30 cellular contexts compared by ENCODE assay signal in the genomic region with DNA sequence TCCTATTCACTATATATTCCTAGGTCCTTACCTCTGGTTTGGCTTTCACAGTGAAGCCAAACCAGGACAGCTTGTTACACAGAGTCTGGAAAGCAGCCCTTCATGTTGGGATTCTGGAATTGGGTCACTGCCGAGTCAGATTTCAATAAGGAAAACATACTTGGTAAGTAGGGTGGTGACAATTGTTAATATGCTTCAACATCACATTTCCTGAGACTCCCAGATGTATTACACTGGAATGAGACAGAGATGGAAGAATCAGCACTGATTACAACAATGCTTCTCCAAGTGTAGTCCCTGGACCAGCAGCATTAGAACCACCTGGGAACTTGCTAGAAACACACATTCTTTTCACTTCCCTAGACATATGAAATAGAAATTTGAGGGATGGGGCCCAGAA.
"Had no signal": no experiment of that assay in that cellular context is flagged by ENCODE, and none has a peak within 500 bp of the region (broad histone marks: within the 10 kb centered on the region; RNA-seq: fewer than 3 reads in every experiment).

No MANE protein-coding gene starts in this region.

- FAIRE-seq: bronchial epithelial cell, small intestine had no signal

- H3K9me3 Mint-ChIP-seq: dendritic cell treated with granulocyte-macrophage colony-stimulating factor and Interleukin-4, amounts not matched to agents 40 ng/mL and 50 ng/mL, for 4 days; endodermal cell; stimulated activated naive CD8-positive, alpha-beta T cell treated with anti-CD3 and anti-CD28 coated beads, Interleukin-15, Interleukin-2, amounts not matched to agents 100 ng/mL and 50 ng/mL, for 24 hours; T-helper 2 cell treated with Interferon-gamma antibody and Interleukin-4, amounts not matched to agents 5 μg/mL and 100 μg/mL, for 36 hours had no signal

- H3K4me1 Mint-ChIP-seq: activated CD4-positive, alpha-beta T cell treated with anti-CD3 and anti-CD28 coated beads for 36 hours; central memory CD8-positive, alpha-beta T cell; endodermal cell; naive thymus-derived CD4-positive, alpha-beta T cell; stimulated activated effector memory CD8-positive, alpha-beta T cell treated with anti-CD3 and anti-CD28 coated beads, Interleukin-12 subunit alpha, Interleukin-12 subunit beta, amount 100 ng/mL, for 72 hours; T-cell had no signal

- ATAC-seq: activated CD4-positive, alpha-beta T cell treated with anti-CD3 and anti-CD28 coated beads for 36 hours; activated naive CD4-positive, alpha-beta T cell treated with anti-CD3 and anti-CD28 coated beads, Interleukin-2, amount 50 U/mL, for 72 hours; activated T-cell treated with anti-CD3 and anti-CD28 coated beads, Interleukin-2, amount 50 U/mL, for 72 hours; esophagus mucosa; left lobe of liver; naive thymus-derived CD4-positive, alpha-beta T cell; stimulated activated effector memory CD8-positive, alpha-beta T cell treated with anti-CD3 and anti-CD28 coated beads, Interleukin-12 subunit alpha, Interleukin-12 subunit beta, amount 100 ng/mL, for 72 hours; T-cell had no signal

- H3K9me3 ChIP-seq: ovary, sigmoid colon, thyroid gland, upper lobe of left lung, vagina had no signal

- H3K36me3 ChIP-seq: ovary, sigmoid colon, thyroid gland, upper lobe of left lung, vagina had no signal

- H3K4me1 ChIP-seq: thyroid gland, upper lobe of left lung, vagina had no signal

- H3K27me3 Mint-ChIP-seq: activated CD4-positive, alpha-beta T cell treated with anti-CD3 and anti-CD28 coated beads for 36 hours; central memory CD8-positive, alpha-beta T cell; dendritic cell treated with granulocyte-macrophage colony-stimulating factor and Interleukin-4, amounts not matched to agents 40 ng/mL and 50 ng/mL, for 4 days; naive thymus-derived CD4-positive, alpha-beta T cell; progenitor cell of endocrine pancreas; stimulated activated naive CD8-positive, alpha-beta T cell treated with anti-CD3 and anti-CD28 coated beads, Interleukin-15, Interleukin-2, amounts not matched to agents 100 ng/mL and 50 ng/mL, for 24 hours; T-cell had no signal

- H3K27ac ChIP-seq: ovary, thyroid gland, upper lobe of left lung, vagina had no signal

- H3K27ac Mint-ChIP-seq: activated CD4-positive, alpha-beta T cell treated with anti-CD3 and anti-CD28 coated beads for 36 hours; activated naive CD4-positive, alpha-beta T cell treated with anti-CD3 and anti-CD28 coated beads, Interleukin-2, amount 50 U/mL, for 72 hours; activated T-cell treated with anti-CD3 and anti-CD28 coated beads, Interleukin-2, amount 50 U/mL, for 72 hours; dendritic cell treated with granulocyte-macrophage colony-stimulating factor and Interleukin-4, amounts not matched to agents 40 ng/mL and 50 ng/mL, for 4 days; endodermal cell; immature natural killer cell; mesothelial cell of epicardium; naive thymus-derived CD4-positive, alpha-beta T cell; progenitor cell of endocrine pancreas; stimulated activated effector memory CD8-positive, alpha-beta T cell treated with anti-CD3 and anti-CD28 coated beads, Interleukin-12 subunit alpha, Interleukin-12 subunit beta, amount 100 ng/mL, for 72 hours; stimulated activated naive CD8-positive, alpha-beta T cell treated with anti-CD3 and anti-CD28 coated beads, Interleukin-15, Interleukin-2, amounts not matched to agents 100 ng/mL and 50 ng/mL, for 24 hours; T-cell; T-helper 2 cell treated with Interferon-gamma antibody and Interleukin-4, amounts not matched to agents 5 μg/mL and 100 μg/mL, for 36 hours had no signal

- H3K4me3 ChIP-seq: ovary, sigmoid colon, thyroid gland, upper lobe of left lung, vagina had no signal

- H3K4me3 Mint-ChIP-seq: activated CD4-positive, alpha-beta T cell treated with anti-CD3 and anti-CD28 coated beads for 36 hours; activated T-cell treated with anti-CD3 and anti-CD28 coated beads, Interleukin-2, amount 50 U/mL, for 72 hours; central memory CD8-positive, alpha-beta T cell; dendritic cell treated with granulocyte-macrophage colony-stimulating factor and Interleukin-4, amounts not matched to agents 40 ng/mL and 50 ng/mL, for 4 days; endodermal cell; immature natural killer cell; mesothelial cell of epicardium; naive thymus-derived CD4-positive, alpha-beta T cell; stimulated activated effector memory CD8-positive, alpha-beta T cell treated with anti-CD3 and anti-CD28 coated beads, Interleukin-12 subunit alpha, Interleukin-12 subunit beta, amount 100 ng/mL, for 72 hours; stimulated activated naive CD8-positive, alpha-beta T cell treated with anti-CD3 and anti-CD28 coated beads, Interleukin-15, Interleukin-2, amounts not matched to agents 100 ng/mL and 50 ng/mL, for 24 hours; T-cell; T-helper 2 cell treated with Interferon-gamma antibody and Interleukin-4, amounts not matched to agents 5 μg/mL and 100 μg/mL, for 36 hours had no signal

- H3K36me3 Mint-ChIP-seq: activated naive CD4-positive, alpha-beta T cell treated with anti-CD3 and anti-CD28 coated beads, Interleukin-2, amount 50 U/mL, for 72 hours; immature natural killer cell; naive thymus-derived CD4-positive, alpha-beta T cell; stimulated activated effector memory CD8-positive, alpha-beta T cell treated with anti-CD3 and anti-CD28 coated beads, Interleukin-12 subunit alpha, Interleukin-12 subunit beta, amount 100 ng/mL, for 72 hours; T-cell had no signal

- DNase-seq: activated CD4-positive, alpha-beta T cell treated with anti-CD3 and anti-CD28 coated beads for 36 hours; activated CD4-positive, alpha-beta T cell treated with anti-CD3 and anti-CD28 coated beads, Interleukin-2, amount 50 U/mL, for 4 hours; activated CD4-positive, CD25-positive, alpha-beta regulatory T cell; activated naive CD4-positive, alpha-beta T cell; activated T-cell treated with anti-CD3 and anti-CD28 coated beads for 4 hours; activated T-cell treated with anti-CD3 and anti-CD28 coated beads, Interleukin-2, amount 50 U/mL, for 72 hours; endodermal cell; head of caudate nucleus; hypothalamus; immature natural killer cell; naive thymus-derived CD4-positive, alpha-beta T cell; ovary; sigmoid colon; small intestine; stimulated activated CD4-positive, alpha-beta T cell treated with anti-CD3 and anti-CD28 coated beads, Interleukin-4, amount 100 ng/mL, for 24 hours; T-cell; thyroid gland; upper lobe of left lung had no signal

- H3K27me3 ChIP-seq: ovary, sigmoid colon, thyroid gland, upper lobe of left lung, vagina had no signal
